Comparison of ENCODE assay signal across 8 cellular contexts in genomic region chr1:109821221-109821669, GRCh38. TPM values are rescaled to one million over a fixed set of nuclear protein-coding genes. Genes with fewer than 3 reads are reported as not detected.
DNase-seq lines count a peak whose midpoint lies in the region; ATAC-seq lines count a peak whose summit lies in the region.

No MANE protein-coding gene starts in this region.

- H3K9me3 Mint-ChIP-seq in stimulated activated naive B cell treated with anti-CD40 and anti-IgM and Interleukin-4, amounts not matched to agents 10 μg/mL and 1 μg/mL and 100 μg/mL, for 72 hours, result no peaks in the 10 kb centered on the region

- no peak for ATAC-seq in stimulated activated naive B cell treated with anti-CD40 and anti-IgM and Interleukin-4, amounts not matched to agents 10 μg/mL and 1 μg/mL and 100 μg/mL, for 72 hours (replicated peaks)
- ATAC-seq in HG03196 (IDR thresholded peaks at IDR 0.05; ENCODE audit: unreplicated experiment) (no peak), HG03135 (IDR thresholded peaks at IDR 0.05; ENCODE audit: unreplicated experiment) (no peak)

- peaks cover 0 to 7% of the 10 kb centered on the region in 2 donors for H3K27me3 Mint-ChIP-seq in stimulated activated naive B cell treated with anti-CD40 and anti-IgM and Interleukin-4, amounts not matched to agents 10 μg/mL and 1 μg/mL and 100 μg/mL, for 72 hours

- H3K4me1 Mint-ChIP-seq in stimulated activated naive B cell treated with anti-CD40 and anti-IgM and Interleukin-4, amounts not matched to agents 10 μg/mL and 1 μg/mL and 100 μg/mL, for 72 hours, result peaks cover 66 to 87% of the 10 kb centered on the region in 2 donors

- H3K4me3 Mint-ChIP-seq in stimulated activated naive B cell treated with anti-CD40 and anti-IgM and Interleukin-4, amounts not matched to agents 10 μg/mL and 1 μg/mL and 100 μg/mL, for 72 hours, result no peak overlapping the region

- H3K27ac Mint-ChIP-seq in stimulated activated naive B cell treated with anti-CD40 and anti-IgM and Interleukin-4, amounts not matched to agents 10 μg/mL and 1 μg/mL and 100 μg/mL, for 72 hours, result peak overlapping the region; percentile 10

- H3K36me3 Mint-ChIP-seq in stimulated activated naive B cell treated with anti-CD40 and anti-IgM and Interleukin-4, amounts not matched to agents 10 μg/mL and 1 μg/mL and 100 μg/mL, for 72 hours, result no peaks in the 10 kb centered on the region

- peak; percentile 39 for DNase-seq in activated CD4-positive, alpha-beta T cell treated with anti-CD3 and anti-CD28 coated beads for 48 hours
- DNase-seq in activated CD4-positive, alpha-beta T cell treated with anti-CD3 and anti-CD28 coated beads for 1 hour, result no peak
- DNase-seq in UCSD-AML1 (lab: John Stamatoyannopoulos, UW; ENCODE audit: unreplicated experiment), result peak; percentile 54
- peak; percentile 14 for DNase-seq in glomerular endothelial cell (ENCODE audit: extremely low read depth, low read depth, low spot score)
- no peak for DNase-seq in stimulated activated naive B cell treated with anti-CD40 and anti-IgM and Interleukin-4, amounts not matched to agents 10 μg/mL and 1 μg/mL and 100 μg/mL, for 72 hours
- no peak for DNase-seq in effector CD4-positive, alpha-beta T cell

RNA-seq across cellular contexts. Expression of gene EPS8L3, which starts 57.5 kb away (rescaled TPM):
- not detected in 2 replicates for total RNA-seq in glomerular endothelial cell

Comparison
In these comparisons a context has a peak if more than half of its experiments do, and no peak if none do; other contexts are left out.
1. DNase-seq: peak in activated CD4-positive, alpha-beta T cell treated with anti-CD3 and anti-CD28 coated beads for 48 hours (single experiment), UCSD-AML1 (single experiment) and glomerular endothelial cell (single experiment); none in activated CD4-positive, alpha-beta T cell treated with anti-CD3 and anti-CD28 coated beads for 1 hour (single experiment), stimulated activated naive B cell treated with anti-CD40 and anti-IgM and Interleukin-4, amounts not matched to agents 10 μg/mL and 1 μg/mL and 100 μg/mL, for 72 hours (single experiment) and effector CD4-positive, alpha-beta T cell (single experiment).